Comparison of ENCODE assay signal across 18 cellular contexts in the genomic region with DNA sequence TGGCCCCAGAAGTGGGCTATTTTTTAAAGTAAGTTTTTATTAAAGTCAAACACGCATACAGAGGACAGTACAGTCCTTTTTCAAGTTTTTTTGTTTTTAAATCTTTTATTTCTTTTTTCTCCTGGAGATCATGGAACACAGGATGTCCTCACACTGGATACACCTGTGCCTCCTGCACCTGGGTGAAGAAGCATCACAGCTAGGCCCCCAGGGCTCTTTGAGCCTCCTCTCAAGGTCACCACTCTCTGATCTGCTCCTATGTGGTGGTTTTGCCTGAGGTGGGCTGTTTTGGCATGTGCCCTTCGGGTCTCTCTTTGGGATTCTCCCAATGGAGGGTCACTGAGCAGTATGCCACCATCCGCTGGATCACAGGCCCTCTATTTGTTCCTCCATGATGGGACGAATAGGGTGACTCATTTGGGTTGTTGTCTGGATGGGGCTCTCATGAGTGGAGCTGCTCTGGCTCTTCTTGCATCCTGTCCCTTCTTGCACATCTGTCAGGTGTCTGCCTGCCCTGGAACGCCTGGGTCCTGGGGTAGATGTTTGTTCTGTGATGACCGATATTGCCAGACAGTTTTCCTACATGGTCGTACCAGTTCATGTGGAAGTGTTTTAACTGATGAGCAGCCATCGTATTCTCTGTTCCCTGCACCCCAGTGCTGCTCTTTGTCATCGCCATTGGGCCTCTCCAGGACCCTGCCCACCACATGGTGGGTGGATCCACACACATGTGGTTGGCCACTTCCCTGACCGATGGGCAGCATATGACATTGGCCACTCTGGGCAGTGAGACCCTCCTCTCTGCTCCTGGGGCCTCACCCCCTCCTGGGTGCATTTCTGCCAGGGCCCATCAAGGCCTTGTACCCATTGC. TPM values are rescaled to one million over a fixed set of nuclear protein-coding genes. Genes with fewer than 3 reads are reported as not detected.
DNase-seq lines count a peak whose midpoint lies in the region; ATAC-seq and TF ChIP-seq lines count a peak whose summit lies in the region.
"Had no signal": no experiment of that assay in that cellular context is flagged by ENCODE, and none has a peak within 500 bp of the region (broad histone marks: within the 10 kb centered on the region; RNA-seq: fewer than 3 reads in every experiment).

No MANE protein-coding gene starts in this region.

- H3K4me1 ChIP-seq in heart left ventricle = peaks cover 0 to 70% (median 23%) of the 10 kb centered on the region in 12 donors
- H3K4me1 ChIP-seq in RWPE2 (ENCODE audit: insufficient read depth, poor library complexity, severe bottlenecking) = peaks cover 1% of the 10 kb centered on the region
- peaks cover 26% of the 10 kb centered on the region for H3K4me1 ChIP-seq in osteoblast (ENCODE audit: insufficient read depth, low read length)

- peak overlapping the region; percentile 81 for H2AFZ ChIP-seq in osteoblast (ENCODE audit: low read length)

- H3K4me1 Mint-ChIP-seq in stimulated activated effector memory CD8-positive, alpha-beta T cell treated with anti-CD3 and anti-CD28 coated beads, Interleukin-12 subunit alpha, Interleukin-12 subunit beta, amount 100 ng/mL, for 72 hours = peaks cover 7% of the 10 kb centered on the region

- H3K36me3 ChIP-seq in heart left ventricle (no peaks in the 10 kb centered on the region), RWPE2 (ENCODE audit: low read depth) (no peaks in the 10 kb centered on the region), osteoblast (ENCODE audit: insufficient read depth, low read length) (no peaks in the 10 kb centered on the region)

- no peak for ATAC-seq in heart left ventricle
- ATAC-seq in Right ventricle myocardium inferior = no peak
- ATAC-seq in RWPE2 (ENCODE audit: low read depth) = no peak
- peak; percentile 18 for ATAC-seq in stimulated activated effector memory CD8-positive, alpha-beta T cell treated with anti-CD3 and anti-CD28 coated beads, Interleukin-12 subunit alpha, Interleukin-12 subunit beta, amount 100 ng/mL, for 72 hours
- no peak for ATAC-seq in GM21381 (IDR thresholded peaks at IDR 0.05; ENCODE audit: unreplicated experiment)

- H3K27ac Mint-ChIP-seq in stimulated activated effector memory CD8-positive, alpha-beta T cell treated with anti-CD3 and anti-CD28 coated beads, Interleukin-12 subunit alpha, Interleukin-12 subunit beta, amount 100 ng/mL, for 72 hours = peak overlapping the region; percentile 69

- H3K4me2 ChIP-seq in osteoblast (ENCODE audit: insufficient read depth, low read length) = no peak overlapping the region

- intact Hi-C loops in heart left ventricle (cut with DNase I) (loop anchor here in 2 of 10 donors (5.0 kb wide), 3 partner anchors 59 to 71 kb away; no protein-coding TSS in a partner anchor), Right ventricle myocardium inferior (cut with DNase I) (loop anchor here (2.0 to 5.0 kb wide), 3 partner anchors 56 to 149 kb away; a partner anchor contains a TSS)

- TF ChIP-seq POLR2A in heart left ventricle (IDR thresholded peaks at IDR 0.05) = no peak

- H3K27me3 ChIP-seq in heart left ventricle (no peaks in the 10 kb centered on the region), RWPE2 (ENCODE audit: insufficient read depth, poor library complexity, severe bottlenecking) (no peaks in the 10 kb centered on the region), osteoblast (ENCODE audit: insufficient read depth, low read length) (no peaks in the 10 kb centered on the region)

- H3K27ac ChIP-seq in heart left ventricle (peak overlapping the region; percentile 13 to 82 (median 63)), RWPE2 (ENCODE audit: poor library complexity, severe bottlenecking) (no peak overlapping the region), osteoblast (ENCODE audit: low read depth, low read length) (peak overlapping the region; percentile 87)

- no peaks in the 10 kb centered on the region for H3K9me3 Mint-ChIP-seq in stimulated activated effector memory CD8-positive, alpha-beta T cell treated with anti-CD3 and anti-CD28 coated beads, Interleukin-12 subunit alpha, Interleukin-12 subunit beta, amount 100 ng/mL, for 72 hours

- no peaks in the 10 kb centered on the region for H3K79me2 ChIP-seq in osteoblast (ENCODE audit: insufficient read depth, low read length)

- no peaks in the 10 kb centered on the region for H3K36me3 Mint-ChIP-seq in stimulated activated effector memory CD8-positive, alpha-beta T cell treated with anti-CD3 and anti-CD28 coated beads, Interleukin-12 subunit alpha, Interleukin-12 subunit beta, amount 100 ng/mL, for 72 hours

- no peak overlapping the region for H3K4me3 Mint-ChIP-seq in stimulated activated effector memory CD8-positive, alpha-beta T cell treated with anti-CD3 and anti-CD28 coated beads, Interleukin-12 subunit alpha, Interleukin-12 subunit beta, amount 100 ng/mL, for 72 hours
- H3K4me3 Mint-ChIP-seq: CD14-positive monocyte had no signal

- no peaks in the 10 kb centered on the region for H3K9me3 ChIP-seq in heart left ventricle
- no peaks in the 10 kb centered on the region for H3K9me3 ChIP-seq in RWPE2 (ENCODE audit: severe bottlenecking)
- H3K9me3 ChIP-seq in osteoblast (ENCODE audit: low read depth, low read length) = no peaks in the 10 kb centered on the region

- no peak for DNase-seq in heart left ventricle
- DNase-seq in Right ventricle myocardium inferior (ENCODE audit: missing footprints) = no peak
- DNase-seq in RWPE2 (ENCODE audit: low spot score) = peak; percentile 29
- DNase-seq in osteoblast (ENCODE audit: insufficient read length, low spot score, missing footprints) = no peak
- DNase-seq in stimulated activated effector memory CD8-positive, alpha-beta T cell treated with anti-CD3 and anti-CD28 coated beads, Interleukin-12 subunit alpha, Interleukin-12 subunit beta, amount 100 ng/mL, for 72 hours (ENCODE audit: low spot score in 2 of 2) = no peak
- DNase-seq in DMS53 treated with DMSO at 0.1 percent for 48 hours (lab: John Stamatoyannopoulos, UW; ENCODE audit: unreplicated experiment) = no peak
- no peak for DNase-seq in MV-4-11 (lab: John Stamatoyannopoulos, UW)
- DNase-seq: 8988T, Caco-2, H7, NCI-H1417 treated with DMSO at 0.1 percent for 48 hours, NCI-H1930, NCI-H2171, NCI-H446, NCI-H69, SIG-M5 had no signal

- TF ChIP-seq CTCF in heart left ventricle (IDR thresholded peaks at IDR 0.05) = no peak
- TF ChIP-seq CTCF in RWPE2 (IDR thresholded peaks at IDR 0.05; ENCODE audit: poor library complexity, severe bottlenecking) = no peak
- no peak for TF ChIP-seq CTCF in osteoblast (IDR thresholded peaks at IDR 0.05; ENCODE audit: extremely low read depth, low read depth, low read length)

- H4K20me1 ChIP-seq in osteoblast (ENCODE audit: insufficient read depth, low read length) = no peaks in the 10 kb centered on the region

- 95 to 98% (median 96%) methylated on average over 10 of the region's 10 CpGs for WGBS in heart left ventricle, 4 donors

- H3K4me3 ChIP-seq in heart left ventricle (no peak overlapping the region), RWPE2 (ENCODE audit: severe bottlenecking) (no peak overlapping the region), osteoblast (ENCODE audit: insufficient read depth, low read length) (no peak overlapping the region)

RNA-seq across cellular contexts. Expression of a gene that starts 55.2 kb away (rescaled TPM):
- total RNA-seq in heart left ventricle (10 to 100 TPM; 26.3 to 64.4 (median 33.0) TPM), Right ventricle myocardium inferior (40.4 TPM), osteoblast (15.6 and 17.0 TPM in 2 replicates)
- polyA plus RNA-seq in heart left ventricle = 10 to 100 TPM; 36.2 to 44.7 TPM
